ENCODE assay signal across 28 cellular contexts in the genomic region with DNA sequence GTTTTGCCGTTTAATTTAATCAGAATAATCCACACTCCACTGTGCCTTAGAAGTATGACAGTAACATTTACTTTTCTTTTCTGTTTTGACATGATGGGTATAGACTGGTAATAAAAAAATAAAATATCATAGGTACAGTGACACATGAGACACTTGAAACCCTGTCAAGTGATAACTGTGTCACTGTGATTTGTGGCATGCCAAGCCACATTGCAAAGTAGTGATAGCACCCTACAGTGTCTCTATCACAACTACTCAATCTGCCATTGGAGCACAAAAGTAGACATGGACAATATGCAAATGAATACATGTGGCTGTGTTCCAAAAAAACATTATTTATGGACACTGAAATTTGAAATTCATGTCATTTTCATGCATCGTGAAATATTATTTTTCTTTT. TPM values are rescaled to one million over a fixed set of nuclear protein-coding genes. Genes with fewer than 3 reads are reported as not detected.
"Had no signal": no experiment of that assay in that cellular context is flagged by ENCODE, and none has a peak within 500 bp of the region (broad histone marks: within the 10 kb centered on the region; RNA-seq: fewer than 3 reads in every experiment).

No MANE protein-coding gene starts in this region.

- H3K27me3 ChIP-seq: adrenal gland, body of pancreas, colonic mucosa, esophagus squamous epithelium had no signal

- H3K4me3 ChIP-seq: adrenal gland, body of pancreas, colonic mucosa, esophagus squamous epithelium, gastroesophageal sphincter had no signal

- H3K4me1 ChIP-seq: adrenal gland, colonic mucosa, esophagus squamous epithelium, gastroesophageal sphincter had no signal

- H3K9me3 ChIP-seq: adrenal gland, body of pancreas, colonic mucosa, esophagus squamous epithelium, gastroesophageal sphincter had no signal

- H3K36me3 ChIP-seq: adrenal gland, colonic mucosa had no signal

- DNase-seq: activated CD4-positive, alpha-beta memory T cell treated with anti-CD3 and anti-CD28 coated beads for 36 hours; activated CD4-positive, alpha-beta T cell treated with anti-CD3 and anti-CD28 coated beads for 36 hours; activated CD4-positive, alpha-beta T cell treated with anti-CD3 and anti-CD28 coated beads, Interleukin-2, amount 10 ng/mL, durations not matched to agents 24 days and 14 days; activated CD4-positive, CD25-positive, alpha-beta regulatory T cell; activated CD4-positive, CD25-positive, alpha-beta regulatory T cell treated with anti-CD3 and anti-CD28 coated beads, Interleukin-2, amount 50 U/mL, for 72 hours; activated CD8-positive, alpha-beta memory T cell treated with anti-CD3 and anti-CD28 coated beads, Interleukin-2, amount 10 ng/mL, durations not matched to agents 7 days and 5 days; activated CD8-positive, alpha-beta memory T cell treated with anti-CD3 and anti-CD28 coated beads, Interleukin-2, amount 50 U/mL, for 4 hours; activated CD8-positive, alpha-beta T cell treated with anti-CD3 and anti-CD28 coated beads, Interleukin-2, amount 10 ng/mL, durations not matched to agents 7 days and 5 days; activated effector memory CD4-positive, alpha-beta T cell treated with anti-CD3 and anti-CD28 coated beads, Interleukin-2, amount 50 U/mL, for 16 hours; activated naive CD4-positive, alpha-beta T cell treated with anti-CD3 and anti-CD28 coated beads for 36 hours; activated naive CD8-positive, alpha-beta T cell treated with anti-CD3 and anti-CD28 coated beads for 36 hours; activated naive CD8-positive, alpha-beta T cell treated with anti-CD3 and anti-CD28 coated beads, Interleukin-2, amount 50 U/mL, for 24 hours; activated T-cell treated with anti-CD3 and anti-CD28 coated beads, Interleukin-2, amount 50 U/mL, for 1 hour; activated T-cell treated with anti-CD3 and anti-CD28 coated beads, Interleukin-2, amount 50 U/mL, for 48 hours; adrenal gland; amygdala; aorta; body of pancreas; central memory CD4-positive, alpha-beta T cell; cerebellar nuclear complex; colonic mucosa; effector CD8-positive, alpha-beta T cell; esophagus squamous epithelium; foreskin melanocyte; T-helper 2 cell had no signal

- H3K27ac ChIP-seq: adrenal gland, colonic mucosa, epithelial cell of prostate, esophagus squamous epithelium, gastroesophageal sphincter had no signal

- ATAC-seq: activated CD4-positive, alpha-beta T cell treated with anti-CD3 and anti-CD28 coated beads for 36 hours; activated CD8-positive, alpha-beta memory T cell treated with anti-CD3 and anti-CD28 coated beads, Interleukin-2, amount 10 ng/mL, durations not matched to agents 7 days and 5 days; activated CD8-positive, alpha-beta T cell treated with anti-CD3 and anti-CD28 coated beads, Interleukin-2, amount 10 ng/mL, durations not matched to agents 7 days and 5 days; activated naive CD8-positive, alpha-beta T cell treated with anti-CD3 and anti-CD28 coated beads, Interleukin-2, amount 50 U/mL, for 24 hours; body of pancreas; gastroesophageal sphincter had no signal

RNA-seq across cellular contexts. Expression of gene GATM, which starts 22.5 kb away (rescaled TPM):
- total RNA-seq: glomerular endothelial cell had no signal
